25 cellular contexts compared by ENCODE assay signal in genomic region chr11:39806652-39807051, GRCh38.
"Had no signal": no experiment of that assay in that cellular context is flagged by ENCODE, and none has a peak within 500 bp of the region (broad histone marks: within the 10 kb centered on the region; RNA-seq: fewer than 3 reads in every experiment).

No MANE protein-coding gene starts in this region.

- H3K9me3 ChIP-seq: prostate gland, right atrium auricular region, testis, tibial artery, uterus had no signal

- H3K4me1 ChIP-seq: neural progenitor cell, prostate gland, right atrium auricular region, testis, tibial artery, upper lobe of left lung, uterus had no signal

- H3K36me3 ChIP-seq: neural progenitor cell, prostate gland, right atrium auricular region, tibial artery, upper lobe of left lung, uterus had no signal

- H2AFZ ChIP-seq: neural progenitor cell had no signal

- H3K4me2 ChIP-seq: neural progenitor cell, smooth muscle cell had no signal

- H3K4me3 ChIP-seq: dorsolateral prefrontal cortex, lung, neural progenitor cell, prostate gland, right atrium auricular region, smooth muscle cell, testis, tibial artery, upper lobe of left lung, uterus had no signal

- FAIRE-seq: colon, frontal cortex, islet of Langerhans had no signal

- H3K9ac ChIP-seq: neural progenitor cell had no signal

- ATAC-seq: left lobe of liver; naive thymus-derived CD4-positive, alpha-beta T cell; sciatic nerve; stimulated activated effector memory CD8-positive, alpha-beta T cell treated with anti-CD3 and anti-CD28 coated beads, Interleukin-12 subunit alpha, Interleukin-12 subunit beta, amount 100 ng/mL, for 72 hours; stimulated activated naive CD8-positive, alpha-beta T cell treated with anti-CD3 and anti-CD28 coated beads, Interleukin-15, Interleukin-2, amounts not matched to agents 100 U/mL and 50 U/mL, for 24 hours had no signal

- DNase-seq: dorsolateral prefrontal cortex; effector CD4-positive, alpha-beta T cell; hypothalamus; mesenchymal stem cell; midbrain; naive thymus-derived CD4-positive, alpha-beta T cell; stimulated activated CD4-positive, alpha-beta T cell treated with anti-CD3 and anti-CD28 coated beads, Interleukin-2, amount 100 ng/mL, for 24 hours; stimulated activated CD4-positive, alpha-beta T cell treated with anti-CD3 and anti-CD28 coated beads, Interleukin-4, amount 100 ng/mL, for 24 hours; stimulated activated naive CD8-positive, alpha-beta T cell treated with anti-CD3 and anti-CD28 coated beads, Interleukin-15, Interleukin-2, amounts not matched to agents 100 U/mL and 50 U/mL, for 24 hours; substantia nigra; testis; tibial artery; upper lobe of left lung; uterus had no signal

- H3K27ac ChIP-seq: dorsolateral prefrontal cortex, neural progenitor cell, prostate gland, right atrium auricular region, testis, tibial artery, upper lobe of left lung, uterus had no signal

- H3K27me3 ChIP-seq: dorsolateral prefrontal cortex, neural progenitor cell, right atrium auricular region, testis, tibial artery, upper lobe of left lung, uterus had no signal
